In genomic region chr3:142988221-142988620, GRCh38 we compare ENCODE assay signal across 10 cellular contexts. TPM values are rescaled to one million over a fixed set of nuclear protein-coding genes. Genes with fewer than 3 reads are reported as not detected.
DNase-seq lines count a peak whose midpoint lies in the region; ATAC-seq, FAIRE-seq and TF ChIP-seq lines count a peak whose summit lies in the region.
"Not testable (repeated sequence)": the region's sequence is repeated elsewhere in the genome, so short reads cannot be mapped to it uniquely, and the experiment has no call there.
"Had no signal": no experiment of that assay in that cellular context is flagged by ENCODE, and none has a peak within 500 bp of the region (broad histone marks: within the 10 kb centered on the region; RNA-seq: fewer than 3 reads in every experiment).

No MANE protein-coding gene starts in this region.

- POLR2A ChIA-PET in K562 (lab: Yijun Ruan, JAX) = not testable (repeated sequence)

- H3K36me3 ChIP-seq in MM.1S (replicated peaks; ENCODE audit: insufficient read depth, low read length); K562 (ENCODE audit: control insufficient read depth, insufficient read depth, low read length); psoas muscle (ENCODE audit: insufficient read depth in 1 of 2, low read depth in 1 of 2): not testable (repeated sequence)

- H4K20me1 ChIP-seq in MM.1S (ENCODE audit: insufficient read depth, low read length); K562 (replicated peaks; ENCODE audit: control insufficient read depth, insufficient read depth, low read length): not testable (repeated sequence)

- FAIRE-seq in K562 (lab: Jason Lieb, UNC) = not testable (repeated sequence)

- ATAC-seq in GM18502 (IDR thresholded peaks at IDR 0.05; ENCODE audit: poor library complexity, unreplicated experiment) = peak; percentile 27
- ATAC-seq in K562, right cardiac atrium: not testable (repeated sequence)
- peak; percentile 10 for ATAC-seq in Right ventricle myocardium superior (ENCODE audit: poor library complexity)
- peak in 2 of 4 donors; percentile 25 to 27 for ATAC-seq in psoas muscle

- TF ChIP-seq POLR2A in K562 (conservative IDR thresholded peaks at IDR 0.05) = not testable (repeated sequence)

- TF ChIP-seq RAD21 in K562 (CRISPR knock-in tag; conservative IDR thresholded peaks at IDR 0.05 in 1 of 2, IDR thresholded peaks at IDR 0.05 in 1 of 2) = not testable (repeated sequence)

- not testable (repeated sequence) for H3K4me3 ChIP-seq in MM.1S (ENCODE audit: low read length); K562; right cardiac atrium (ENCODE audit: low read length); psoas muscle

- not testable (repeated sequence) for H3K9me1 ChIP-seq in K562 (ENCODE audit: control insufficient read depth, insufficient read depth, low read length)

- H3K9ac ChIP-seq in MM.1S (ENCODE audit: low read length) = peak overlapping the region; percentile 28; the same call in 1 of the 2 replicates
- not testable (repeated sequence) for H3K9ac ChIP-seq in K562 (ENCODE audit: insufficient read depth in 1 of 2, low read depth in 2 of 2, low read length in 2 of 2)

- in situ Hi-C loops in K562 (cut with MboI) = not testable (repeated sequence)

- H3K79me2 ChIP-seq in MM.1S (ENCODE audit: low read length); K562 (ENCODE audit: control insufficient read depth, insufficient read depth, low read length): not testable (repeated sequence)

- H2AFZ ChIP-seq in MM.1S (ENCODE audit: low read length) (peak overlapping the region; percentile 71), K562 (ENCODE audit: low read depth, low read length) (0 out of 2 replicates have a peak overlapping the region, but pooled peaks have one; percentile 12)

- WGBS in K562 (ENCODE audit: insufficient coverage, low coverage, missing lambda C conversion rate) = 86% methylated on average over 2 of the region's 2 CpGs
- 63% methylated on average over 2 of the region's 2 CpGs for WGBS in right cardiac atrium
- WGBS in psoas muscle, 3 donors = 57 to 65% (median 63%) methylated on average over 2 of the region's 2 CpGs

- H3K27ac ChIP-seq in MM.1S (ENCODE audit: low read length) = peak overlapping the region; percentile 68; the same call in 1 of the 2 replicates
- H3K27ac ChIP-seq in K562 (ENCODE audit: extremely low read depth, low read depth, low read length) = not testable (repeated sequence)
- H3K27ac ChIP-seq in right cardiac atrium (ENCODE audit: low read length) = peak overlapping the region; percentile 76
- peak overlapping the region; percentile 71 for H3K27ac ChIP-seq in psoas muscle

- peak overlapping the region; percentile 33; the same call in 1 of the 2 replicates for H3K4me2 ChIP-seq in MM.1S (ENCODE audit: low read depth, low read length)
- not testable (repeated sequence) for H3K4me2 ChIP-seq in K562 (ENCODE audit: insufficient read depth, low read length)

- not testable (repeated sequence) for BruUV-seq in K562 (replicated peaks; lab: Mats Ljungman, UMichigan)

- DNase-seq in MM.1S; K562 (ENCODE audit: extremely low read depth in 1 of 4, low spot score in 3 of 4); Right ventricle myocardium superior; right cardiac atrium; psoas muscle: not testable (repeated sequence)

- peaks cover 11% of the 10 kb centered on the region for H3F3A ChIP-seq in MM.1S (ENCODE audit: insufficient read depth, low read length)

- not testable (repeated sequence) for H3K27me3 ChIP-seq in MM.1S (replicated peaks; ENCODE audit: insufficient read depth, low read length); K562 (ENCODE audit: control insufficient read depth in 2 of 2, insufficient read depth in 2 of 2, low read length in 2 of 2); right cardiac atrium (ENCODE audit: control insufficient read depth, insufficient read depth); psoas muscle (ENCODE audit: insufficient read depth in 3 of 3, low read length in 2 of 3)

- not testable (repeated sequence) for TF ChIP-seq EP300 in K562 (IDR thresholded peaks at IDR 0.05; ENCODE audit: low read length)

- H3K4me1 ChIP-seq in MM.1S (ENCODE audit: low read length) = peaks cover 12% of the 10 kb centered on the region
- peaks cover 0 to 15% of the 10 kb centered on the region in 2 experiments; a peak in 3 of 5 replicates for H3K4me1 ChIP-seq in K562 (replicated peaks in 1 of 2; ENCODE audit: control insufficient read depth in 2 of 2, insufficient read depth in 2 of 2, low read length in 2 of 2)
- H3K4me1 ChIP-seq in right cardiac atrium (ENCODE audit: control insufficient read depth, insufficient read depth, low read length) = not testable (repeated sequence)
- H3K4me1 ChIP-seq in psoas muscle = peaks cover 14% of the 10 kb centered on the region

- TF ChIP-seq CTCF in MM.1S (IDR thresholded peaks at IDR 0.05; ENCODE audit: low read length); K562 (IDR thresholded peaks at IDR 0.05 in 2 of 3, conservative IDR thresholded peaks at IDR 0.05 in 1 of 3; ENCODE audit: insufficient read depth in 2 of 3, low read depth in 1 of 3, low read length in 3 of 3); psoas muscle (IDR thresholded peaks at IDR 0.05): not testable (repeated sequence)

- not testable (repeated sequence) for H3K9me3 ChIP-seq in MM.1S (replicated peaks; ENCODE audit: insufficient read depth, low read length); K562 (replicated peaks; ENCODE audit: control insufficient read depth, insufficient read depth, low read depth, low read length); right cardiac atrium (ENCODE audit: control insufficient read depth, low read length); psoas muscle

- CTCF ChIA-PET in K562 (lab: Yijun Ruan, JAX; ENCODE audit: low intra/inter-chr PET ratio) = interaction anchor here (0.8 to 2.2 kb wide), 2 partner anchors 59 to 401 kb away, joined by 3 to 12 read pairs; no protein-coding TSS in a partner anchor

- intact Hi-C loops in K562 (cut with micrococcal nuclease); Right ventricle myocardium superior (cut with DNase I); right cardiac atrium (cut with DNase I); psoas muscle (cut with DNase I): not testable (repeated sequence)

- H3K9me2 ChIP-seq in MM.1S (replicated peaks; ENCODE audit: insufficient read depth, low read length) = not testable (repeated sequence)

RNA-seq across cellular contexts. Expression of gene U2SURP, which starts 13.1 kb away (rescaled TPM):
- 224 and 739 TPM in 2 replicates for total RNA-seq in K562 (2011; cell fraction: chromatin; rRNA removed; ENCODE audit: low replicate concordance)
- total RNA-seq in K562 (2011; cell fraction: nucleolus; rRNA removed) = 79.4 and 92.0 TPM in 2 replicates
- total RNA-seq in K562 (2011; cell fraction: nucleoplasm; rRNA removed) = 184 and 255 TPM in 2 replicates
- 116 and 128 TPM in 2 replicates for total RNA-seq in K562 (2014; rRNA removed)
- total RNA-seq in K562 (2014; rRNA removed; fragmentation: Illumina TruSeq; extraction: Trizol) = 280 and 375 TPM in 2 replicates
- 193 and 205 TPM in 2 replicates for total RNA-seq in K562 (2015; rRNA removed; fragmentation: Illumina TruSeq; extraction: Trizol)
- 198 and 199 TPM in 2 replicates for total RNA-seq in K562 (2021)
- 108 and 140 TPM in 2 replicates for polyA plus RNA-seq in K562 (2011; rRNA removed)
- polyA plus RNA-seq in K562 (2011; cell fraction: cytosol; rRNA removed) = 8.8 and 22.2 TPM in 2 replicates
- 182 and 207 TPM in 2 replicates for polyA plus RNA-seq in K562 (2011; cell fraction: nucleus; rRNA removed)
- polyA plus RNA-seq in K562 (2012) = 66.4 and 103 TPM in 2 replicates
- 174 and 178 TPM in 2 replicates for polyA plus RNA-seq in K562 (2014; fragmentation: Illumina TruSeq; extraction: Trizol)
- polyA plus RNA-seq in K562 (2014; fragmentation: Nextera tagmentation; extraction: Ambion mirVana) = 100 to 1,000 TPM; 191 to 322 TPM
- 97.8 and 140 TPM in 2 replicates for polyA plus RNA-seq in K562 (2014; rRNA removed)
- 269 and 309 TPM in 2 replicates for polyA minus RNA-seq in K562 (2011; rRNA and poly(A)+ RNA removed)
- 56.3 and 70.0 TPM in 2 replicates for polyA minus RNA-seq in K562 (2011; cell fraction: cytosol; rRNA and poly(A)+ RNA removed)
- 193 and 346 TPM in 2 replicates for polyA minus RNA-seq in K562 (2011; cell fraction: nucleus; rRNA and poly(A)+ RNA removed)
- total RNA-seq in Right ventricle myocardium superior = 39.8 TPM
- 10 to 100 TPM; 44.3 to 56.6 (median 51.0) TPM for total RNA-seq in right cardiac atrium
- polyA plus RNA-seq in right cardiac atrium = 22.8 TPM
- total RNA-seq in psoas muscle = 10 to 100 TPM; 39.8 to 69.3 (median 53.3) TPM
- polyA plus RNA-seq in psoas muscle = 10 to 100 TPM; 20.5 to 32.3 (median 25.7) TPM

RNA-seq across cellular contexts. Expression of gene PAQR9, which starts 24.7 kb away (rescaled TPM):
- total RNA-seq in K562 (2011; cell fraction: chromatin; rRNA removed; ENCODE audit: low replicate concordance) = 0.53 and 1.0 TPM in 2 replicates
- total RNA-seq in K562 (2011; cell fraction: nucleolus; rRNA removed) = 1.4 and 2.0 TPM in 2 replicates
- 0.92 and 1.8 TPM in 2 replicates for total RNA-seq in K562 (2011; cell fraction: nucleoplasm; rRNA removed)
- total RNA-seq in K562 (2014; rRNA removed) (0.27 and 0.29 TPM in 2 replicates), K562 (2014; rRNA removed; fragmentation: Illumina TruSeq; extraction: Trizol) (0.07 and 0.16 TPM in 2 replicates), K562 (2015; rRNA removed; fragmentation: Illumina TruSeq; extraction: Trizol) (0.04 TPM in 1 of 2 replicates, not detected in the other), K562 (2021) (0.40 and 0.58 TPM in 2 replicates), Right ventricle myocardium superior (10.6 TPM), right cardiac atrium (10 to 100 TPM in 2 of 4 donors, 1 to 10 TPM in 2; 8.2 to 12.5 (median 10.0) TPM), psoas muscle (1 to 10 TPM in 3 of 4 donors, under 1 TPM in 1; 0.53 to 2.6 (median 2.3) TPM)
- polyA plus RNA-seq in K562 (2011; rRNA removed) (0.12 and 0.39 TPM in 2 replicates), K562 (2014; fragmentation: Illumina TruSeq; extraction: Trizol) (0.21 and 0.22 TPM in 2 replicates), K562 (2014; fragmentation: Nextera tagmentation; extraction: Ambion mirVana) (under 1 TPM; 0.08 to 0.13 TPM), K562 (2014; rRNA removed) (0.33 and 0.47 TPM in 2 replicates), right cardiac atrium (4.7 TPM), psoas muscle (1 to 10 TPM in 2 of 3 donors, under 1 TPM in 1; 1.00 to 5.8 (median 1.4) TPM)
- polyA plus RNA-seq in K562 (2011; cell fraction: cytosol; rRNA removed) = 0.12 and 1.3 TPM in 2 replicates
- polyA plus RNA-seq in K562 (2011; cell fraction: nucleus; rRNA removed) = 0.20 and 1.0 TPM in 2 replicates
- 0.11 and 0.31 TPM in 2 replicates for polyA plus RNA-seq in K562 (2012)
- polyA minus RNA-seq in K562 (2011; rRNA and poly(A)+ RNA removed) = 0.18 and 0.39 TPM in 2 replicates
- not detected in 2 replicates for polyA minus RNA-seq in K562 (2011; cell fraction: cytosol; rRNA and poly(A)+ RNA removed)
- polyA minus RNA-seq in K562 (2011; cell fraction: nucleus; rRNA and poly(A)+ RNA removed) = 0.27 and 0.56 TPM in 2 replicates
- total RNA-seq: CD8-positive, alpha-beta T cell had no signal
- polyA plus RNA-seq: AG04450, BJ, CD14-positive monocyte had no signal
